Comparison of ENCODE assay signal across 17 cellular contexts in genomic region chr22:35363571-35364086, GRCh38. TPM values are rescaled to one million over a fixed set of nuclear protein-coding genes. Genes with fewer than 3 reads are reported as not detected.
DNase-seq lines count a peak whose midpoint lies in the region; ATAC-seq, FAIRE-seq and TF ChIP-seq lines count a peak whose summit lies in the region.
"Had no signal": no experiment of that assay in that cellular context is flagged by ENCODE, and none has a peak within 500 bp of the region (broad histone marks: within the 10 kb centered on the region; RNA-seq: fewer than 3 reads in every experiment).

No MANE protein-coding gene starts in this region.

- no peaks in the 10 kb centered on the region for H3K79me2 ChIP-seq in hepatocyte

- no peak for ATAC-seq in A549
- no peak for ATAC-seq in HG02870 (IDR thresholded peaks at IDR 0.05; ENCODE audit: unreplicated experiment)
- ATAC-seq: HCT116 had no signal

- no peak overlapping the region for H2AFZ ChIP-seq in hepatocyte
- H2AFZ ChIP-seq: GM23248 had no signal

- H3K4me3 ChIP-seq in A549, result no peak overlapping the region
- no peak overlapping the region for H3K4me3 ChIP-seq in HEK293 (ENCODE audit: low read depth, low read length)
- peak overlapping the region in 2 of 4 donors; percentile 5 to 26 for H3K4me3 ChIP-seq in Peyer's patch
- H3K4me3 ChIP-seq in hepatocyte, result no peak overlapping the region
- H3K4me3 ChIP-seq: GM23248, MG63 had no signal

- H3K9me3 ChIP-seq in A549 (no peaks in the 10 kb centered on the region), HEK293 (ENCODE audit: control insufficient read depth, insufficient read depth, low read depth, low read length) (no peaks in the 10 kb centered on the region), Peyer's patch (no peaks in the 10 kb centered on the region), hepatocyte (ENCODE audit: low read depth) (no peaks in the 10 kb centered on the region)
- H3K9me3 ChIP-seq: MG63 had no signal

- CTCF ChIA-PET in A549 (lab: Yijun Ruan, JAX), result interaction anchor here (1.0 to 1.2 kb wide), 2 partner anchors 8 to 18 kb away, joined by 3 to 4 read pairs; no protein-coding TSS in a partner anchor
- CTCF ChIA-PET in HEK293 (lab: Yijun Ruan, JAX), result interaction anchor here (2.2 kb wide), 1 partner anchor 13 kb away, joined by 5 read pairs; no protein-coding TSS in a partner anchor

- TF ChIP-seq POLR2A in A549 (IDR thresholded peaks at IDR 0.05; ENCODE audit: low read length), result no peak
- no peak for TF ChIP-seq POLR2A in Peyer's patch (IDR thresholded peaks at IDR 0.05)

- TF ChIP-seq EP300 in A549 (IDR thresholded peaks at IDR 0.05), result no peak

- TF ChIP-seq CTCF in A549 (IDR thresholded peaks at IDR 0.05) (no peak), HEK293 (tag by site-specific recombination; IDR thresholded peaks at IDR 0.05) (no peak), Peyer's patch (IDR thresholded peaks at IDR 0.05) (no peak), hepatocyte (IDR thresholded peaks at IDR 0.05; ENCODE audit: poor library complexity) (no peak)

- POLR2A ChIA-PET in A549 (lab: Yijun Ruan, JAX), result interaction anchor here (1.1 kb wide), 1 partner anchor 13 kb away, joined by 3 read pairs; no protein-coding TSS in a partner anchor
- POLR2A ChIA-PET in HEK293 (lab: Yijun Ruan, JAX), result no interaction called here

- H3K36me3 ChIP-seq in HEK293 (ENCODE audit: control insufficient read depth in 2 of 2, insufficient read depth in 1 of 2, low read length in 2 of 2) (no peaks in the 10 kb centered on the region), Peyer's patch (no peaks in the 10 kb centered on the region), hepatocyte (replicated peaks; ENCODE audit: insufficient read depth, low read depth) (no peaks in the 10 kb centered on the region)
- H3K36me3 ChIP-seq: MG63 had no signal

- H3K9me2 ChIP-seq in hepatocyte (replicated peaks; ENCODE audit: insufficient read depth), result no peaks in the 10 kb centered on the region

- H3K27ac ChIP-seq in A549, result peak overlapping the region; percentile 70 to 78
- H3K27ac ChIP-seq in HEK293 (ENCODE audit: extremely low read depth, low read depth, low read length), result no peak overlapping the region
- peak overlapping the region; percentile 31 to 92 (median 75) for H3K27ac ChIP-seq in Peyer's patch
- H3K27ac ChIP-seq in hepatocyte, result peak overlapping the region; percentile 60
- H3K27ac ChIP-seq: GM23248 had no signal

- H3K4me2 ChIP-seq in A549, result peak overlapping the region; percentile 55
- no peak overlapping the region for H3K4me2 ChIP-seq in hepatocyte

- TF ChIP-seq RAD21 in A549 (conservative IDR thresholded peaks at IDR 0.05 in 1 of 2, IDR thresholded peaks at IDR 0.05 in 1 of 2), result no peak

- H3K27me3 ChIP-seq in Peyer's patch (no peaks in the 10 kb centered on the region), hepatocyte (no peaks in the 10 kb centered on the region)
- H3K27me3 ChIP-seq: MG63 had no signal

- no peaks in the 10 kb centered on the region for H4K20me1 ChIP-seq in hepatocyte (ENCODE audit: insufficient read depth, poor library complexity, severe bottlenecking)

- H3K4me1 ChIP-seq in A549 (peaks cover 65% of the 10 kb centered on the region), HEK293 (ENCODE audit: control insufficient read depth, insufficient read depth, low read length) (peaks cover 2% of the 10 kb centered on the region; the same call in 1 of the 2 replicates), Peyer's patch (peaks cover 0 to 30% (median 6%) of the 10 kb centered on the region in 4 donors), hepatocyte (ENCODE audit: insufficient read depth) (no peaks in the 10 kb centered on the region)

- DNase-seq in A549 (ENCODE audit: low read depth in 1 of 2, low spot score in 1 of 2), result no peak
- DNase-seq in Peyer's patch, result no peak
- DNase-seq in hepatocyte (ENCODE audit: low spot score), result no peak
- DNase-seq in T-helper 9 cell, result no peak
- DNase-seq in activated effector memory CD4-positive, alpha-beta T cell treated with Interleukin-2 at 50 U/mL for 16 hours, result no peak
- no peak for DNase-seq in activated CD8-positive, alpha-beta memory T cell treated with anti-CD3 and anti-CD28 coated beads, Interleukin-2, amount 50 U/mL, for 48 hours
- DNase-seq: CD4-positive, alpha-beta T cell; NCI-H1092 treated with DMSO at 0.1 percent for 48 hours; NCI-H2081 treated with DMSO at 0.1 percent for 48 hours; NCI-H510A; NCI-H774; RPMI8226 had no signal

- 95% methylated on average over 11 of the region's 11 CpGs for WGBS in A549 (ENCODE audit: missing lambda C conversion rate)
- 96% methylated on average over 11 of the region's 11 CpGs for WGBS in hepatocyte (ENCODE audit: low lambda C conversion rate, missing lambda C conversion rate)

- no peak for FAIRE-seq in A549 (lab: Jason Lieb, UNC)

TF ChIP-seq in A549, 52 proteins besides CTCF, POLR2A, EP300 and RAD21:
- TF ChIP-seq CBX8 (IDR thresholded peaks at IDR 0.05) (no peak), USF2 (IDR thresholded peaks at IDR 0.05) (no peak), KDM1A (IDR thresholded peaks at IDR 0.05; ENCODE audit: low read depth) (0 out of 2 replicates have a peak, but pooled peaks have one; percentile 17), HDAC2 (IDR thresholded peaks at IDR 0.05) (0 out of 2 replicates have a peak, but pooled peaks have one; percentile 37), HEYL (CRISPR knock-in tag; IDR thresholded peaks at IDR 0.05) (no peak), MAZ (IDR thresholded peaks at IDR 0.05; ENCODE audit: borderline replicate concordance, low read depth, low read length) (no peak), JUN (IDR thresholded peaks at IDR 0.05) (no peak)

TF ChIP-seq in HEK293, 187 proteins besides CTCF, POLR2A, EP300 and RAD21:
- TF ChIP-seq ZNF529 (tag by site-specific recombination; IDR thresholded peaks at IDR 0.05; ENCODE audit: insufficient replicate concordance), result no peak
- 0 out of 2 replicates have a peak, but pooled peaks have one; percentile 50 for TF ChIP-seq ZNF768 (tag by site-specific recombination; IDR thresholded peaks at IDR 0.05)

RNA-seq across cellular contexts. Expression of gene HMOX1, which starts 17.3 kb away (rescaled TPM):
- polyA plus RNA-seq in A549 (2011; rRNA removed) (97.7 and 129 TPM in 2 replicates), A549 (2017; fragmentation: RNase III; extraction: RNeasy Plus Mini Kit Qiagen cat#74134 plus additional on column Dnase treatment) (374 to 506 TPM (median 426 TPM) in 3 replicates), hepatocyte (51.0 and 58.6 TPM in 2 replicates)
- polyA plus RNA-seq in A549 (2012; cell fraction: cytosol; rRNA removed), result 295 and 372 TPM in 2 replicates
- 385 and 449 TPM in 2 replicates for polyA plus RNA-seq in A549 (2012; cell fraction: nucleus; rRNA removed)
- 71.2 and 79.3 TPM in 2 replicates for polyA minus RNA-seq in A549 (2011; rRNA and poly(A)+ RNA removed)
- total RNA-seq in Peyer's patch (10 to 100 TPM; 27.2 to 64.5 (median 46.7) TPM), hepatocyte (34.8 and 43.8 TPM in 2 replicates)

RNA-seq across cellular contexts. Expression of gene MCM5, which starts 36.3 kb away (rescaled TPM):
- polyA plus RNA-seq in A549 (2011; rRNA removed) (44.5 and 50.2 TPM in 2 replicates), A549 (2017; fragmentation: RNase III; extraction: RNeasy Plus Mini Kit Qiagen cat#74134 plus additional on column Dnase treatment) (94.4 to 99.1 TPM (median 98.1 TPM) in 3 replicates), hepatocyte (21.7 and 24.4 TPM in 2 replicates)
- 111 and 131 TPM in 2 replicates for polyA plus RNA-seq in A549 (2012; cell fraction: cytosol; rRNA removed)
- 252 and 280 TPM in 2 replicates for polyA plus RNA-seq in A549 (2012; cell fraction: nucleus; rRNA removed)
- polyA minus RNA-seq in A549 (2011; rRNA and poly(A)+ RNA removed), result 92.2 and 97.7 TPM in 2 replicates
- total RNA-seq in Peyer's patch (100 to 1,000 TPM in 1 of 4 donors, 10 to 100 TPM in 3; 16.5 to 102 (median 21.5) TPM), hepatocyte (16.0 and 36.1 TPM in 2 replicates)
